8 cellular contexts compared by ENCODE assay signal in genomic region chr22:45994516-45995404, GRCh38. TPM values are rescaled to one million over a fixed set of nuclear protein-coding genes. Genes with fewer than 3 reads are reported as not detected.
DNase-seq lines count a peak whose midpoint lies in the region; ATAC-seq lines count a peak whose summit lies in the region.

No MANE protein-coding gene starts in this region.

- peaks cover 2% of the 10 kb centered on the region for H3K4me1 Mint-ChIP-seq in activated CD4-positive, alpha-beta T cell treated with anti-CD3 and anti-CD28 coated beads, Interleukin-2, amount 10 ng/mL, durations not matched to agents 7 days and 5 days
- H3K4me1 Mint-ChIP-seq in memory B cell: peaks cover 25% of the 10 kb centered on the region

- CTCF ChIA-PET in activated CD4-positive, alpha-beta T cell treated with anti-CD3 and anti-CD28 coated beads, Interleukin-2, amount 10 ng/mL, durations not matched to agents 7 days and 5 days (lab: Charles Lee): interaction anchor here (0.9 to 2.9 kb wide), 5 partner anchors 10 to 122 kb away, joined by 3 to 18 read pairs (median 4); no protein-coding TSS in a partner anchor

- peak; percentile 56 for ATAC-seq in memory B cell (ENCODE audit: low read depth)
- ATAC-seq in HG02759 (IDR thresholded peaks at IDR 0.05; ENCODE audit: unreplicated experiment): no peak

- DNase-seq in DMS 273 (lab: John Stamatoyannopoulos, UW; ENCODE audit: unreplicated experiment) (peak; percentile 85), DMS 273 treated with DMSO at 0.1 percent for 48 hours (lab: John Stamatoyannopoulos, UW) (no peak), NCI-H1694 (lab: John Stamatoyannopoulos, UW) (peak; percentile 71), dedifferentiated amniotic fluid mesenchymal stem cell (ENCODE audit: extremely low spot score) (peak; percentile 47), memory B cell (ENCODE audit: low spot score in 2 of 2) (peak; percentile 82 to 94)
- peak; percentile 78 for DNase-seq in activated CD4-positive, alpha-beta T cell treated with anti-CD3 and anti-CD28 coated beads, Interleukin-2, amount 10 ng/mL, durations not matched to agents 7 days and 5 days
- peak; percentile 42 to 57 for DNase-seq in stimulated activated CD8-positive, alpha-beta memory T cell treated with anti-CD3 and anti-CD28 coated beads, Interleukin-15, amount 100 ng/mL, for 4 hours (ENCODE audit: low read depth in 2 of 2)

- H3K36me3 Mint-ChIP-seq in activated CD4-positive, alpha-beta T cell treated with anti-CD3 and anti-CD28 coated beads, Interleukin-2, amount 10 ng/mL, durations not matched to agents 7 days and 5 days (ENCODE audit: low read depth): no peaks in the 10 kb centered on the region
- no peaks in the 10 kb centered on the region for H3K36me3 Mint-ChIP-seq in memory B cell

- POLR2A ChIA-PET in activated CD4-positive, alpha-beta T cell treated with anti-CD3 and anti-CD28 coated beads, Interleukin-2, amount 10 ng/mL, durations not matched to agents 7 days and 5 days (lab: Charles Lee): no interaction called here

- no peak overlapping the region for H3K4me3 Mint-ChIP-seq in activated CD4-positive, alpha-beta T cell treated with anti-CD3 and anti-CD28 coated beads, Interleukin-2, amount 10 ng/mL, durations not matched to agents 7 days and 5 days
- no peak overlapping the region for H3K4me3 Mint-ChIP-seq in memory B cell

- no peaks in the 10 kb centered on the region for H3K9me3 Mint-ChIP-seq in activated CD4-positive, alpha-beta T cell treated with anti-CD3 and anti-CD28 coated beads, Interleukin-2, amount 10 ng/mL, durations not matched to agents 7 days and 5 days
- peaks cover 5% of the 10 kb centered on the region for H3K9me3 Mint-ChIP-seq in memory B cell

- no peak overlapping the region for H3K27ac Mint-ChIP-seq in activated CD4-positive, alpha-beta T cell treated with anti-CD3 and anti-CD28 coated beads, Interleukin-2, amount 10 ng/mL, durations not matched to agents 7 days and 5 days
- H3K27ac Mint-ChIP-seq in memory B cell: peak overlapping the region; percentile 5

- H3K27me3 Mint-ChIP-seq in activated CD4-positive, alpha-beta T cell treated with anti-CD3 and anti-CD28 coated beads, Interleukin-2, amount 10 ng/mL, durations not matched to agents 7 days and 5 days: peaks cover 4% of the 10 kb centered on the region
- peaks cover 18% of the 10 kb centered on the region for H3K27me3 Mint-ChIP-seq in memory B cell

RNA-seq across cellular contexts. Expression of gene WNT7B, which starts 17.8 kb away (rescaled TPM):
- not detected for total RNA-seq in activated CD4-positive, alpha-beta T cell treated with anti-CD3 and anti-CD28 coated beads, Interleukin-2, amount 10 ng/mL, durations not matched to agents 7 days and 5 days
